Comparison of ENCODE assay signal across 19 cellular contexts in genomic region chr11:111566324-111566723, GRCh38. TPM values are rescaled to one million over a fixed set of nuclear protein-coding genes. Genes with fewer than 3 reads are reported as not detected.
DNase-seq lines count a peak whose midpoint lies in the region; ATAC-seq and TF ChIP-seq lines count a peak whose summit lies in the region.
"Had no signal": no experiment of that assay in that cellular context is flagged by ENCODE, and none has a peak within 500 bp of the region (broad histone marks: within the 10 kb centered on the region; RNA-seq: fewer than 3 reads in every experiment).

No MANE protein-coding gene starts in this region.

- H3K4me3 Mint-ChIP-seq in Calu3 (ENCODE audit: low read depth, unreplicated experiment) (no peak overlapping the region), H9 (no peak overlapping the region), mesothelial cell of epicardium (no peak overlapping the region)
- H3K4me3 Mint-ChIP-seq: CD4-positive, CD25-positive, alpha-beta regulatory T cell had no signal

- H3K4ac ChIP-seq in H9 (ENCODE audit: low read depth, low read length) (no peak overlapping the region), mesenchymal stem cell (ENCODE audit: low read depth in 1 of 2, low read length in 2 of 2) (no peak overlapping the region)

- H3T11ph ChIP-seq in H9 (ENCODE audit: low read length), result no peak overlapping the region

- CTCF ChIA-PET in Calu3 (lab: Charles Lee), result interaction anchor here (1.1 kb wide), 1 partner anchor 211 kb away, joined by 3 read pairs; no protein-coding TSS in a partner anchor

- no peak overlapping the region for H3K27ac Mint-ChIP-seq in Calu3 (ENCODE audit: unreplicated experiment)
- H3K27ac Mint-ChIP-seq in H9, result no peak overlapping the region; a peak in 2 of 7 replicates
- no peak overlapping the region for H3K27ac Mint-ChIP-seq in mesothelial cell of epicardium
- H3K27ac Mint-ChIP-seq: CD4-positive, CD25-positive, alpha-beta regulatory T cell had no signal

- H3K18ac ChIP-seq in H9 (ENCODE audit: insufficient read length, low read depth, low read length) (no peak overlapping the region), mesenchymal stem cell (ENCODE audit: low read depth in 1 of 2, low read length in 2 of 2) (no peak overlapping the region)

- H4K8ac ChIP-seq in H9 (replicated peaks; ENCODE audit: insufficient read length, low read depth, low read length) (no peak overlapping the region), mesenchymal stem cell (ENCODE audit: low read length) (no peak overlapping the region)

- H3K4me1 ChIP-seq in H9 (ENCODE audit: insufficient read depth, low read length), result peaks cover 6% of the 10 kb centered on the region; the same call in 1 of the 2 replicates
- H3K4me1 ChIP-seq in mesenchymal stem cell (ENCODE audit: control insufficient read depth, insufficient read depth, low read depth, low read length), result peaks cover 11% of the 10 kb centered on the region
- no peaks in the 10 kb centered on the region for H3K4me1 ChIP-seq in esophagus squamous epithelium
- H3K4me1 ChIP-seq: HAP-1 had no signal

- H3K9me3 ChIP-seq in H9 (ENCODE audit: control insufficient read depth, low read depth, low read length), result no peaks in the 10 kb centered on the region
- H3K9me3 ChIP-seq in mesenchymal stem cell (ENCODE audit: control insufficient read depth, low read length), result no peaks in the 10 kb centered on the region
- no peaks in the 10 kb centered on the region for H3K9me3 ChIP-seq in esophagus squamous epithelium
- H3K9me3 ChIP-seq: Caco-2, HAP-1 had no signal

- H3K14ac ChIP-seq in H9 (ENCODE audit: insufficient read depth, low read length) (no peak overlapping the region), mesenchymal stem cell (ENCODE audit: low read length in 2 of 2) (no peak overlapping the region)

- DNase-seq in Calu3, result peak; percentile 20
- DNase-seq in H9, result no peak
- DNase-seq in mesenchymal stem cell, result no peak
- no peak for DNase-seq in esophagus squamous epithelium (lab: John Stamatoyannopoulos, UW)
- DNase-seq in mesothelial cell of epicardium (ENCODE audit: low spot score in 2 of 2, unreplicated experiment in 2 of 2), result no peak
- DNase-seq in NCI-H1092 (lab: John Stamatoyannopoulos, UW), result no peak
- DNase-seq: Caco-2; CD4-positive, CD25-positive, alpha-beta regulatory T cell; DMS53; KG1; NCI-H1694 treated with DMSO at 0.1 percent for 48 hours; NCI-H774; T-helper 1 cell had no signal

- H3K36me3 ChIP-seq in mesenchymal stem cell (ENCODE audit: control insufficient read depth in 1 of 2, insufficient read depth in 2 of 2, low read depth in 1 of 2, low read length in 2 of 2), result peaks cover 0 to 7% of the 10 kb centered on the region in 2 experiments
- H3K36me3 ChIP-seq in esophagus squamous epithelium, result no peaks in the 10 kb centered on the region
- H3K36me3 ChIP-seq: HAP-1 had no signal

- H2BK15ac ChIP-seq in H9 (ENCODE audit: low read depth, low read length), result no peak overlapping the region
- no peak overlapping the region for H2BK15ac ChIP-seq in mesenchymal stem cell (ENCODE audit: low read depth, poor library complexity, severe bottlenecking)

- peak; percentile 6 for ATAC-seq in SK-N-SH treated with all-trans-retinoic acid at 6 μM for 48 hours
- ATAC-seq: Panc1, Right ventricle myocardium inferior had no signal

- H3K23ac ChIP-seq in H9 (ENCODE audit: insufficient read length, low read depth, low read length), result no peak overlapping the region
- no peak overlapping the region for H3K23ac ChIP-seq in mesenchymal stem cell (ENCODE audit: low read length in 2 of 2)

- H3K79me2 ChIP-seq in H9 (ENCODE audit: insufficient read depth, low read length), result no peaks in the 10 kb centered on the region

- no peak overlapping the region for H4K5ac ChIP-seq in H9 (ENCODE audit: insufficient read length, low read depth, low read length)

- H3K9me3 Mint-ChIP-seq in Calu3 (ENCODE audit: low read depth, unreplicated experiment) (no peaks in the 10 kb centered on the region), H9 (no peaks in the 10 kb centered on the region), mesothelial cell of epicardium (no peaks in the 10 kb centered on the region)
- H3K9me3 Mint-ChIP-seq: CD4-positive, CD25-positive, alpha-beta regulatory T cell had no signal

- H3K36me3 Mint-ChIP-seq in Calu3 (ENCODE audit: insufficient read depth, unreplicated experiment) (no peaks in the 10 kb centered on the region), H9 (ENCODE audit: insufficient read depth in 1 of 3, low read depth in 3 of 3) (no peaks in the 10 kb centered on the region), mesothelial cell of epicardium (peaks cover 2% of the 10 kb centered on the region)
- H3K36me3 Mint-ChIP-seq: CD4-positive, CD25-positive, alpha-beta regulatory T cell had no signal

- no CpG with 5 or more reads among the region's 7 CpGs for WGBS in H9 (ENCODE audit: extremely low coverage, insufficient read length, low lambda C conversion rate)
- 81% methylated on average over 6 of the region's 7 CpGs for WGBS in mesenchymal stem cell
- WGBS in esophagus squamous epithelium, 2 donors, result 52 to 64% methylated on average over 7 of the region's 7 CpGs

- H3K27me3 Mint-ChIP-seq in Calu3 (ENCODE audit: unreplicated experiment) (no peaks in the 10 kb centered on the region), H9 (ENCODE audit: low read depth) (no peaks in the 10 kb centered on the region), mesothelial cell of epicardium (ENCODE audit: low read depth) (no peaks in the 10 kb centered on the region)

- peaks cover 25% of the 10 kb centered on the region for H3K4me1 Mint-ChIP-seq in Calu3 (ENCODE audit: low read depth, unreplicated experiment)
- peaks cover 33 to 34% of the 10 kb centered on the region in 2 experiments for H3K4me1 Mint-ChIP-seq in H9
- peaks cover 5% of the 10 kb centered on the region for H3K4me1 Mint-ChIP-seq in mesothelial cell of epicardium
- H3K4me1 Mint-ChIP-seq: CD4-positive, CD25-positive, alpha-beta regulatory T cell had no signal

- H4K91ac ChIP-seq in H9 (ENCODE audit: insufficient read length, low read depth, low read length), result no peak overlapping the region
- H4K91ac ChIP-seq in mesenchymal stem cell (ENCODE audit: low read length), result no peak overlapping the region

- H2BK20ac ChIP-seq in H9 (ENCODE audit: low read depth, low read length, poor library complexity, severe bottlenecking), result no peak overlapping the region

- no peaks in the 10 kb centered on the region for H4K20me1 ChIP-seq in H9 (ENCODE audit: control insufficient read depth, insufficient read depth, insufficient read length)

- no peak for TF ChIP-seq CTCF in Calu3 (IDR thresholded peaks at IDR 0.05; ENCODE audit: unreplicated experiment)
- TF ChIP-seq CTCF in H9 (conservative IDR thresholded peaks at IDR 0.05), result peak; percentile 43; the same call in 2 of the 3 replicates
- TF ChIP-seq CTCF in esophagus squamous epithelium (IDR thresholded peaks at IDR 0.05), result no peak
- TF ChIP-seq CTCF in mesothelial cell of epicardium (IDR thresholded peaks at IDR 0.05; ENCODE audit: unreplicated experiment), result no peak

- no peaks in the 10 kb centered on the region for H3K27me3 ChIP-seq in H9 (ENCODE audit: insufficient read depth, low read length)
- H3K27me3 ChIP-seq in mesenchymal stem cell (ENCODE audit: control insufficient read depth in 1 of 2, insufficient read depth in 1 of 2, low read length in 2 of 2), result no peaks in the 10 kb centered on the region
- H3K27me3 ChIP-seq in esophagus squamous epithelium, result no peaks in the 10 kb centered on the region

- no peak overlapping the region for H2AFZ ChIP-seq in H9 (ENCODE audit: low read length)
- no peak overlapping the region for H2AFZ ChIP-seq in mesenchymal stem cell (ENCODE audit: low read depth, low read length)

- no peak overlapping the region for H3K4me3 ChIP-seq in mesenchymal stem cell (ENCODE audit: insufficient read depth in 1 of 2, low read depth in 1 of 2, low read length in 2 of 2)
- no peak overlapping the region for H3K4me3 ChIP-seq in esophagus squamous epithelium
- H3K4me3 ChIP-seq: HAP-1, SK-N-MC had no signal

- intact Hi-C loops in Calu3 (cut with micrococcal nuclease; ENCODE audit: unreplicated experiment) (loop anchor here (1.0 kb wide), 1 partner anchor 112 kb away; no protein-coding TSS in a partner anchor), esophagus squamous epithelium (cut with DNase I) (loop anchor here (5.0 kb wide), 1 partner anchor 266 kb away; no protein-coding TSS in a partner anchor)

- no peaks in the 10 kb centered on the region for H3K79me1 ChIP-seq in H9 (ENCODE audit: insufficient read depth, low read depth, low read length, poor library complexity, severe bottlenecking)
- no peaks in the 10 kb centered on the region for H3K79me1 ChIP-seq in mesenchymal stem cell (replicated peaks; ENCODE audit: low read length, poor library complexity, severe bottlenecking)

- H3K4me2 ChIP-seq in H9 (ENCODE audit: insufficient read depth, insufficient read length, low read length) (no peak overlapping the region), mesenchymal stem cell (ENCODE audit: low read length, poor library complexity, severe bottlenecking) (no peak overlapping the region)

- no peak overlapping the region for H2AK5ac ChIP-seq in H9 (ENCODE audit: insufficient read length, low read length)
- peak overlapping the region; percentile 46 for H2AK5ac ChIP-seq in mesenchymal stem cell (ENCODE audit: low read length, severe bottlenecking)

- no peak for TF ChIP-seq POLR2A in esophagus squamous epithelium (IDR thresholded peaks at IDR 0.05)

- no TSS peak for BruUV-seq in Calu3 (replicated peaks; lab: Mats Ljungman, UMichigan)

- H3K23me2 ChIP-seq in H9 (ENCODE audit: insufficient read length, low read depth, low read length, poor library complexity, severe bottlenecking), result no peaks in the 10 kb centered on the region

- H2BK5ac ChIP-seq in H9 (ENCODE audit: insufficient read length, low read length) (no peak overlapping the region), mesenchymal stem cell (ENCODE audit: low read depth, low read length, poor library complexity, severe bottlenecking) (no peak overlapping the region)

- no peak overlapping the region for H2BK12ac ChIP-seq in H9 (ENCODE audit: insufficient read length, low read depth, low read length)
- H2BK12ac ChIP-seq in mesenchymal stem cell (ENCODE audit: low read length in 2 of 2), result peak overlapping the region in 1 of 2 experiments; percentile 57

- H2BK120ac ChIP-seq in H9 (ENCODE audit: low read depth, low read length, poor library complexity, severe bottlenecking) (no peak overlapping the region), mesenchymal stem cell (ENCODE audit: low read depth, low read length) (no peak overlapping the region)

- H3K56ac ChIP-seq in H9 (ENCODE audit: insufficient read length, low read depth, low read length), result no peak overlapping the region

- H3K27ac ChIP-seq in H9 (ENCODE audit: insufficient read length, low read depth, low read length) (no peak overlapping the region), mesenchymal stem cell (ENCODE audit: low read length, poor library complexity, severe bottlenecking) (no peak overlapping the region), esophagus squamous epithelium (no peak overlapping the region)
- H3K27ac ChIP-seq: SK-N-MC had no signal

- H3K9ac ChIP-seq in H9 (ENCODE audit: extremely low read depth, insufficient read length, low read length) (no peak overlapping the region), mesenchymal stem cell (ENCODE audit: low read length) (no peak overlapping the region)

RNA-seq across cellular contexts. Expression of gene LAYN, which starts 25.8 kb away (rescaled TPM):
- total RNA-seq in Calu3 (2022), result 0.32 and 0.47 TPM in 2 replicates
- 2.5 and 3.1 TPM in 2 replicates for total RNA-seq in H9 (2021)
- polyA plus RNA-seq in mesenchymal stem cell (2013, experiment 1 of 2), result 41.2 TPM
- 40.6 TPM for polyA plus RNA-seq in mesenchymal stem cell (2013, experiment 2 of 2)
- 10 to 100 TPM in 2 of 4 donors, 1 to 10 TPM in 2; 1.6 to 13.0 (median 8.9) TPM for total RNA-seq in esophagus squamous epithelium
- 12.5 to 15.3 TPM (median 12.5 TPM) in 3 replicates for total RNA-seq in mesothelial cell of epicardium

RNA-seq across cellular contexts. Expression of gene SIK2, which starts 35.9 kb away (rescaled TPM):
- total RNA-seq in Calu3 (2022) (10.3 and 13.9 TPM in 2 replicates), H9 (2021) (7.5 and 10.3 TPM in 2 replicates), esophagus squamous epithelium (10 to 100 TPM in 1 of 4 donors, 1 to 10 TPM in 3; 6.1 to 24.3 (median 9.5) TPM), mesothelial cell of epicardium (17.1 to 18.7 TPM (median 17.1 TPM) in 3 replicates)
- 8.1 TPM for polyA plus RNA-seq in mesenchymal stem cell (2013, experiment 1 of 2)
- 8.1 TPM for polyA plus RNA-seq in mesenchymal stem cell (2013, experiment 2 of 2)

RNA-seq across cellular contexts. Expression of gene HOATZ, which starts 51.7 kb away (rescaled TPM):
- total RNA-seq in Calu3 (2022), result not detected in 2 replicates
- total RNA-seq in H9 (2021), result not detected in 2 replicates
- polyA plus RNA-seq in mesenchymal stem cell (2013, experiment 1 of 2), result 0.07 TPM
- 0.07 TPM for polyA plus RNA-seq in mesenchymal stem cell (2013, experiment 2 of 2)
- not detected for total RNA-seq in esophagus squamous epithelium
- not detected in 3 replicates for total RNA-seq in mesothelial cell of epicardium
- total RNA-seq: Caco-2; CD4-positive, CD25-positive, alpha-beta regulatory T cell; M059J; Right ventricle myocardium inferior had no signal
- polyA plus RNA-seq: CD4-positive, CD25-positive, alpha-beta regulatory T cell had no signal

RNA-seq across cellular contexts. Expression of gene BTG4, which starts 54.1 kb away (rescaled TPM):
- total RNA-seq in Calu3 (2022) (not detected in 2 replicates), H9 (2021) (not detected in 2 replicates), esophagus squamous epithelium (not detected), mesothelial cell of epicardium (not detected in 3 replicates)
- polyA plus RNA-seq in mesenchymal stem cell (2013, experiment 1 of 2), result 0.07 TPM
- polyA plus RNA-seq in mesenchymal stem cell (2013, experiment 2 of 2), result 0.04 TPM
- total RNA-seq: CD4-positive, CD25-positive, alpha-beta regulatory T cell; M059J; Right ventricle myocardium inferior had no signal
